Comparison of ENCODE assay signal across 19 cellular contexts in genomic region chr13:111271186-111271698, GRCh38. TPM values are rescaled to one million over a fixed set of nuclear protein-coding genes. Genes with fewer than 3 reads are reported as not detected.
DNase-seq lines count a peak whose midpoint lies in the region; ATAC-seq and TF ChIP-seq lines count a peak whose summit lies in the region.
"Had no signal": no experiment of that assay in that cellular context is flagged by ENCODE, and none has a peak within 500 bp of the region (broad histone marks: within the 10 kb centered on the region; RNA-seq: fewer than 3 reads in every experiment).

No MANE protein-coding gene starts in this region.

- no peaks in the 10 kb centered on the region for H3K9me3 ChIP-seq in right cardiac atrium (ENCODE audit: control insufficient read depth, low read length)
- H3K9me3 ChIP-seq in prostate gland, result no peaks in the 10 kb centered on the region
- H3K9me3 ChIP-seq: A549, Peyer's patch had no signal

- DNase-seq in right cardiac atrium (no peak), Right ventricle myocardium inferior (ENCODE audit: missing footprints) (no peak), foreskin keratinocyte (no peak), prostate gland (ENCODE audit: low spot score) (no peak), T-helper 9 cell (no peak), posterior vena cava (ENCODE audit: low spot score) (no peak), H7 (no peak)
- no peak for DNase-seq in stimulated activated naive CD4-positive, alpha-beta T cell treated with Interleukin-2 at 50 U/mL for 16 hours (lab: John Stamatoyannopoulos, UW)
- DNase-seq: COR-L47, DMS153, MV-4-11, NCI-H1417 treated with DMSO at 0.1 percent for 48 hours, NCI-H2029 treated with DMSO at 0.1 percent for 48 hours, NCI-H510A, Peyer's patch had no signal

- H3K27ac ChIP-seq in right cardiac atrium (ENCODE audit: low read length) (no peak overlapping the region), foreskin keratinocyte (no peak overlapping the region), prostate gland (peak overlapping the region; percentile 45 to 76)
- H3K27ac ChIP-seq: A549, C4-2B, Peyer's patch had no signal

- intact Hi-C loops in right cardiac atrium (cut with DNase I) (no loop called here), Right ventricle myocardium inferior (cut with DNase I) (no loop called here), prostate gland (cut with DNase I) (no loop called here), posterior vena cava (cut with DNase I) (no loop called here)

- TF ChIP-seq CTCF in foreskin keratinocyte (conservative IDR thresholded peaks at IDR 0.05) (no peak), prostate gland (IDR thresholded peaks at IDR 0.05) (no peak)

- WGBS in right cardiac atrium, result 89% methylated on average over 11 of the region's 11 CpGs
- 91% methylated on average over 11 of the region's 11 CpGs for WGBS in prostate gland

- ATAC-seq in right cardiac atrium (peak; percentile 14 to 29), Right ventricle myocardium inferior (no peak), foreskin keratinocyte (peak; percentile 8)
- ATAC-seq: A549, HCT116 had no signal

- H3K27me3 ChIP-seq in right cardiac atrium (ENCODE audit: control insufficient read depth, insufficient read depth), result no peaks in the 10 kb centered on the region
- no peaks in the 10 kb centered on the region for H3K27me3 ChIP-seq in foreskin keratinocyte
- no peaks in the 10 kb centered on the region for H3K27me3 ChIP-seq in prostate gland (replicated peaks; ENCODE audit: insufficient read depth)
- no peaks in the 10 kb centered on the region for H3K27me3 ChIP-seq in H7 (ENCODE audit: control insufficient read depth, insufficient read depth, low read length)
- H3K27me3 ChIP-seq: Peyer's patch had no signal

- H3K4me1 ChIP-seq in right cardiac atrium (ENCODE audit: control insufficient read depth, insufficient read depth, low read length) (peaks cover 4% of the 10 kb centered on the region), foreskin keratinocyte (no peaks in the 10 kb centered on the region), prostate gland (replicated peaks) (peaks cover 19% of the 10 kb centered on the region)
- H3K4me1 ChIP-seq: A549, Peyer's patch had no signal

- no peaks in the 10 kb centered on the region for H3K36me3 ChIP-seq in prostate gland
- H3K36me3 ChIP-seq in H7 (replicated peaks; ENCODE audit: control insufficient read depth, insufficient read depth, low read length), result peaks cover 9% of the 10 kb centered on the region

- H3K4me3 ChIP-seq in right cardiac atrium (ENCODE audit: low read length) (no peak overlapping the region), prostate gland (no peak overlapping the region), H7 (ENCODE audit: insufficient read depth, low read depth, low read length) (no peak overlapping the region)
- H3K4me3 ChIP-seq: A549, Peyer's patch had no signal

- TF ChIP-seq POLR2A in prostate gland (IDR thresholded peaks at IDR 0.05), result no peak

RNA-seq across cellular contexts. Expression of gene TEX29, which starts 49.2 kb away (rescaled TPM):
- under 1 TPM in 1 of 4 donors, not detected in 3; 0.48 TPM for total RNA-seq in right cardiac atrium
- polyA plus RNA-seq in right cardiac atrium, result 0.25 TPM
- not detected for total RNA-seq in Right ventricle myocardium inferior
- total RNA-seq in foreskin keratinocyte, result not detected in 2 replicates
- polyA plus RNA-seq in foreskin keratinocyte, result 0.12 and 0.13 TPM in 2 replicates
- total RNA-seq in prostate gland, result 1 to 10 TPM in 1 of 2 donors, not detected in 1; 1.4 TPM
- under 1 TPM in 1 of 2 donors, not detected in 1; 0.29 TPM for total RNA-seq in posterior vena cava
- 0.22 TPM in 1 of 2 replicates, not detected in the other for total RNA-seq in H7 (2014; rRNA removed; shearing (Covaris generic))
- total RNA-seq: Peyer's patch had no signal
- polyA plus RNA-seq: IgD-negative memory B cell had no signal

Comparison
In these comparisons a context has a peak if more than half of its experiments do, and no peak if none do; other contexts are left out.
1. H3K27ac ChIP-seq: peak in prostate gland (2 of 2); none in right cardiac atrium (single experiment) and foreskin keratinocyte (single experiment).